22 cellular contexts compared by ENCODE assay signal in genomic region chr13:29830000-29830399, GRCh38.
"Had no signal": no experiment of that assay in that cellular context is flagged by ENCODE, and none has a peak within 500 bp of the region (broad histone marks: within the 10 kb centered on the region; RNA-seq: fewer than 3 reads in every experiment).

No MANE protein-coding gene starts in this region.

- ATAC-seq: activated CD8-positive, alpha-beta memory T cell treated with anti-CD3 and anti-CD28 coated beads, Interleukin-2, amount 10 ng/mL, durations not matched to agents 7 days and 5 days; activated CD8-positive, alpha-beta T cell treated with anti-CD3 and anti-CD28 coated beads, Interleukin-2, amount 10 ng/mL, durations not matched to agents 7 days and 5 days; left lung; natural killer cell treated with Interleukin-12 subunit alpha and Interleukin-12 subunit beta and Interleukin-15 and Interleukin-18, amount 100 ng/mL, for 72 hours; right lobe of liver; stimulated activated memory B cell treated with anti-CD40 and anti-IgM and Interleukin-4, amounts not matched to agents 10 μg/mL and 1 μg/mL and 100 μg/mL, for 72 hours; stimulated activated naive CD8-positive, alpha-beta T cell treated with anti-CD3 and anti-CD28 coated beads, Interleukin-15, amount 100 ng/mL, for 72 hours; T-helper 17 cell; WTC11 had no signal

- DNase-seq: activated CD8-positive, alpha-beta memory T cell treated with anti-CD3 and anti-CD28 coated beads, Interleukin-2, amount 10 ng/mL, durations not matched to agents 7 days and 5 days; activated CD8-positive, alpha-beta T cell treated with anti-CD3 and anti-CD28 coated beads, Interleukin-2, amount 10 ng/mL, durations not matched to agents 7 days and 5 days; activated naive CD4-positive, alpha-beta T cell; activated T-cell treated with anti-CD3 and anti-CD28 coated beads, Interleukin-2, amount 50 U/mL, for 48 hours; anterior cingulate cortex; cerebellar nuclear complex; left lung; lower lobe of right lung; mesenchymal stem cell; right lobe of liver; stimulated activated CD4-positive, alpha-beta T cell treated with anti-CD3 and anti-CD28 coated beads, Interleukin-4, amount 100 ng/mL, for 4 hours; stimulated activated CD8-positive, alpha-beta memory T cell treated with anti-CD3 and anti-CD28 coated beads, Interleukin-4, amount 100 ng/mL, for 48 hours; stimulated activated naive CD8-positive, alpha-beta T cell treated with anti-CD3 and anti-CD28 coated beads, Interleukin-15, amount 100 ng/mL, for 72 hours; substantia nigra; T-helper 17 cell; uterus had no signal

- H3K4me3 Mint-ChIP-seq: activated CD8-positive, alpha-beta memory T cell treated with anti-CD3 and anti-CD28 coated beads, Interleukin-2, amount 10 ng/mL, durations not matched to agents 7 days and 5 days; activated CD8-positive, alpha-beta T cell treated with anti-CD3 and anti-CD28 coated beads, Interleukin-2, amount 10 ng/mL, durations not matched to agents 7 days and 5 days; natural killer cell treated with Interleukin-12 subunit alpha and Interleukin-12 subunit beta and Interleukin-15 and Interleukin-18, amount 100 ng/mL, for 72 hours; stimulated activated memory B cell treated with anti-CD40 and anti-IgM and Interleukin-4, amounts not matched to agents 10 μg/mL and 1 μg/mL and 100 μg/mL, for 72 hours; stimulated activated naive CD8-positive, alpha-beta T cell treated with anti-CD3 and anti-CD28 coated beads, Interleukin-15, amount 100 ng/mL, for 72 hours; type B pancreatic cell; WTC11 had no signal

- H3K27ac Mint-ChIP-seq: activated CD8-positive, alpha-beta memory T cell treated with anti-CD3 and anti-CD28 coated beads, Interleukin-2, amount 10 ng/mL, durations not matched to agents 7 days and 5 days; activated CD8-positive, alpha-beta T cell treated with anti-CD3 and anti-CD28 coated beads, Interleukin-2, amount 10 ng/mL, durations not matched to agents 7 days and 5 days; activated T-helper 2 cell treated with anti-CD3 and anti-CD28 coated beads, Interferon-gamma antibody, Interleukin-2, Interleukin-4, amounts not matched to agents 10 μg/mL and 5 μg/mL and 100 μg/mL, durations not matched to agents 14 hours and 24 hours and 36 hours; progenitor cell of endocrine pancreas; stimulated activated memory B cell treated with anti-CD40 and anti-IgM and Interleukin-4, amounts not matched to agents 10 μg/mL and 1 μg/mL and 100 μg/mL, for 72 hours; stimulated activated naive CD8-positive, alpha-beta T cell treated with anti-CD3 and anti-CD28 coated beads, Interleukin-15, amount 100 ng/mL, for 72 hours; T-helper 17 cell; type B pancreatic cell; WTC11 had no signal

- H3K27me3 Mint-ChIP-seq: activated CD8-positive, alpha-beta memory T cell treated with anti-CD3 and anti-CD28 coated beads, Interleukin-2, amount 10 ng/mL, durations not matched to agents 7 days and 5 days; natural killer cell treated with Interleukin-12 subunit alpha and Interleukin-12 subunit beta and Interleukin-15 and Interleukin-18, amount 100 ng/mL, for 72 hours; progenitor cell of endocrine pancreas; stimulated activated memory B cell treated with anti-CD40 and anti-IgM and Interleukin-4, amounts not matched to agents 10 μg/mL and 1 μg/mL and 100 μg/mL, for 72 hours; stimulated activated naive CD8-positive, alpha-beta T cell treated with anti-CD3 and anti-CD28 coated beads, Interleukin-15, amount 100 ng/mL, for 72 hours; T-helper 17 cell; type B pancreatic cell had no signal
